17 cellular contexts compared by ENCODE assay signal in genomic region chr5:166845044-166845443, GRCh38.
A peak's percentile ranks its signal among the peaks of the same experiment; 100 is the strongest.
DNase-seq lines count a peak whose midpoint lies in the region; ATAC-seq and TF ChIP-seq lines count a peak whose summit lies in the region.
"Had no signal": no experiment of that assay in that cellular context is flagged by ENCODE, and none has a peak within 500 bp of the region (broad histone marks: within the 10 kb centered on the region; RNA-seq: fewer than 3 reads in every experiment).

No MANE protein-coding gene starts in this region.

- CTCF ChIA-PET in PC-3 (lab: Charles Lee), result no interaction called here

- TF ChIP-seq CTCF in NB4 (IDR thresholded peaks at IDR 0.05; ENCODE audit: low read depth, low read length) (no peak), endodermal cell (conservative IDR thresholded peaks at IDR 0.05) (no peak), spleen (IDR thresholded peaks at IDR 0.05 in 8 of 11, conservative IDR thresholded peaks at IDR 0.05 in 3 of 11) (no peak), PC-3 (conservative IDR thresholded peaks at IDR 0.05; ENCODE audit: low read depth, low read length) (no peak), stomach (IDR thresholded peaks at IDR 0.05) (no peak)

- DNase-seq in H7 (peak; percentile 26), NB4 (ENCODE audit: low read depth) (peak; percentile 11), endodermal cell (peak; percentile 69), renal cortical epithelial cell (ENCODE audit: low read depth) (peak; percentile 6), spleen (no peak), PC-3 (no peak), stomach (no peak)
- DNase-seq: activated CD4-positive, alpha-beta T cell treated with anti-CD3 and anti-CD28 coated beads, Interleukin-2, amount 50 U/mL, for 1 hour; activated naive CD4-positive, alpha-beta T cell treated with anti-CD3 and anti-CD28 coated beads for 36 hours; glutamatergic neuron; NCI-H1092 treated with DMSO at 0.1 percent for 48 hours; NCI-H526 treated with DMSO at 0.1 percent for 48 hours; stimulated activated CD4-positive, alpha-beta T cell treated with anti-CD3 and anti-CD28 coated beads, Interleukin-2, amount 100 ng/mL, for 48 hours had no signal

- H3K4me2 ChIP-seq in PC-3 (ENCODE audit: low read length), result no peak overlapping the region

- H3K4me1 Mint-ChIP-seq in endodermal cell, result no peaks in the 10 kb centered on the region
- H3K4me1 Mint-ChIP-seq: memory B cell had no signal

- BruUV-seq in PC-3 (replicated peaks; lab: Mats Ljungman, UMichigan), result no TSS peak

- H3K9ac ChIP-seq in endodermal cell (ENCODE audit: extremely low read depth, low read length, poor library complexity, severe bottlenecking) (no peak overlapping the region), PC-3 (ENCODE audit: low read length) (no peak overlapping the region)
- H3K9ac ChIP-seq: parathyroid adenoma had no signal

- H3K27ac ChIP-seq in endodermal cell (ENCODE audit: low read depth, low read length), result no peak overlapping the region
- H3K27ac ChIP-seq in spleen, result no peak overlapping the region
- H3K27ac ChIP-seq in PC-3 (ENCODE audit: low read length), result no peak overlapping the region
- H3K27ac ChIP-seq in stomach, result no peak overlapping the region
- H3K27ac ChIP-seq: coronary artery, parathyroid adenoma had no signal

- 81 to 97% methylated on average over 4 of the region's 4 CpGs for WGBS in endodermal cell (ENCODE audit: insufficient coverage in 1 of 2, insufficient read length in 1 of 2), 2 experiments
- WGBS in spleen, 5 donors, result 86 to 92% (median 89%) methylated on average over 4 of the region's 4 CpGs
- WGBS in stomach, 5 donors, result 77 to 86% (median 81%) methylated on average over 4 of the region's 4 CpGs

- TF ChIP-seq EP300 in stomach (IDR thresholded peaks at IDR 0.05), result no peak

- H3K36me3 ChIP-seq in H7 (replicated peaks; ENCODE audit: control insufficient read depth, insufficient read depth, low read length) (no peaks in the 10 kb centered on the region), endodermal cell (ENCODE audit: control insufficient read depth, insufficient read depth, low read length) (no peaks in the 10 kb centered on the region), spleen (no peaks in the 10 kb centered on the region), PC-3 (ENCODE audit: low read depth, low read length) (no peaks in the 10 kb centered on the region), stomach (no peaks in the 10 kb centered on the region)

- H3K4me1 ChIP-seq in endodermal cell (ENCODE audit: control insufficient read depth, insufficient read depth, low read length) (no peaks in the 10 kb centered on the region), spleen (no peaks in the 10 kb centered on the region), PC-3 (ENCODE audit: insufficient read depth, low read length) (no peaks in the 10 kb centered on the region), stomach (no peaks in the 10 kb centered on the region)
- H3K4me1 ChIP-seq: Caco-2, parathyroid adenoma had no signal

- peaks cover 3% of the 10 kb centered on the region for H3K9me3 Mint-ChIP-seq in endodermal cell

- no peaks in the 10 kb centered on the region for H3K36me3 Mint-ChIP-seq in endodermal cell (ENCODE audit: low read depth)
- H3K36me3 Mint-ChIP-seq: memory B cell had no signal

- no peak overlapping the region for H3K27ac Mint-ChIP-seq in endodermal cell
- H3K27ac Mint-ChIP-seq: activated naive CD4-positive, alpha-beta T cell treated with anti-CD3 and anti-CD28 coated beads for 36 hours; memory B cell had no signal

- H3K27me3 ChIP-seq in H7 (ENCODE audit: control insufficient read depth, insufficient read depth, low read length) (no peaks in the 10 kb centered on the region), endodermal cell (ENCODE audit: control insufficient read depth, insufficient read depth, low read length, poor library complexity, severe bottlenecking) (no peaks in the 10 kb centered on the region), spleen (replicated peaks in 1 of 7) (no peaks in the 10 kb centered on the region), PC-3 (ENCODE audit: low read length) (no peaks in the 10 kb centered on the region), stomach (no peaks in the 10 kb centered on the region)

- TF ChIP-seq POLR2A in NB4 (IDR thresholded peaks at IDR 0.05; ENCODE audit: extremely low read depth, insufficient read length) (no peak), spleen (IDR thresholded peaks at IDR 0.05) (no peak), stomach (IDR thresholded peaks at IDR 0.05) (no peak)

- H3F3A ChIP-seq in PC-3 (ENCODE audit: low read length, unreplicated experiment), result no peaks in the 10 kb centered on the region

- H3K9me3 ChIP-seq in endodermal cell (ENCODE audit: control insufficient read depth, low read length) (no peaks in the 10 kb centered on the region), spleen (peaks cover 0 to 38% (median 13%) of the 10 kb centered on the region in 8 donors), PC-3 (ENCODE audit: low read length) (0 out of 2 replicates have a peak, but pooled peaks cover 5% of the 10 kb centered on the region), stomach (peaks cover 0 to 24% (median 2%) of the 10 kb centered on the region in 4 donors)
- H3K9me3 ChIP-seq: Caco-2 had no signal

- intact Hi-C loops in spleen (cut with DNase I; ENCODE audit: low total_unique reads) (no loop called here), PC-3 (cut with micrococcal nuclease) (no loop called here), stomach (cut with DNase I; ENCODE audit: low total_unique reads) (no loop called here)

- no peak overlapping the region for H3K4me3 Mint-ChIP-seq in endodermal cell
- H3K4me3 Mint-ChIP-seq: activated naive CD4-positive, alpha-beta T cell treated with anti-CD3 and anti-CD28 coated beads for 36 hours; memory B cell had no signal

- no peak for ATAC-seq in PC-3

- no peaks in the 10 kb centered on the region for H4K20me1 ChIP-seq in PC-3 (ENCODE audit: low read length)

- H3K4me3 ChIP-seq in H7 (ENCODE audit: insufficient read depth, low read depth, low read length) (no peak overlapping the region), NB4 (ENCODE audit: low read depth, low read length) (no peak overlapping the region), endodermal cell (ENCODE audit: low read length) (no peak overlapping the region), spleen (no peak overlapping the region), PC-3 (ENCODE audit: low read length) (no peak overlapping the region), stomach (no peak overlapping the region)
- H3K4me3 ChIP-seq: coronary artery had no signal

- H2AFZ ChIP-seq in PC-3 (ENCODE audit: low read length), result no peak overlapping the region
- H2AFZ ChIP-seq: parathyroid adenoma had no signal

- no peaks in the 10 kb centered on the region for H3K9me2 ChIP-seq in PC-3 (replicated peaks; ENCODE audit: low read length)

- H3K27me3 Mint-ChIP-seq in endodermal cell (ENCODE audit: insufficient read depth), result no peaks in the 10 kb centered on the region

- POLR2A ChIA-PET in PC-3 (lab: Charles Lee; ENCODE audit: unreplicated experiment), result no interaction called here

- no peaks in the 10 kb centered on the region for H3K79me2 ChIP-seq in PC-3 (ENCODE audit: low read length)
- H3K79me2 ChIP-seq: parathyroid adenoma had no signal

Comparison
In these comparisons a context has a peak if more than half of its experiments do, and no peak if none do; other contexts are left out.
1. DNase-seq: peak in H7 (single experiment), NB4 (single experiment), endodermal cell (single experiment) and renal cortical epithelial cell (single experiment); none in spleen (single experiment), PC-3 (single experiment) and stomach (single experiment).